17 cellular contexts compared by ENCODE assay signal in genomic region chr6:7496266-7496875, GRCh38. TPM values are rescaled to one million over a fixed set of nuclear protein-coding genes. Genes with fewer than 3 reads are reported as not detected.
"Had no signal": no experiment of that assay in that cellular context is flagged by ENCODE, and none has a peak within 500 bp of the region (broad histone marks: within the 10 kb centered on the region; RNA-seq: fewer than 3 reads in every experiment).

No MANE protein-coding gene starts in this region.

- H3K27me3 ChIP-seq: testis had no signal

- H3K27ac ChIP-seq: dorsolateral prefrontal cortex, testis, upper lobe of right lung had no signal

- H3K9me3 Mint-ChIP-seq: activated CD4-positive, alpha-beta T cell treated with anti-CD3 and anti-CD28 coated beads, Interleukin-2, amount 10 ng/mL, durations not matched to agents 24 days and 14 days; natural killer cell treated with Interleukin-12 subunit alpha and Interleukin-12 subunit beta and Interleukin-15 and Interleukin-18, amount 100 ng/mL, for 72 hours; stimulated activated naive CD8-positive, alpha-beta T cell treated with anti-CD3 and anti-CD28 coated beads, Interleukin-15, amount 100 ng/mL, for 72 hours had no signal

- ATAC-seq: natural killer cell treated with Interleukin-12 subunit alpha and Interleukin-12 subunit beta and Interleukin-15 and Interleukin-18, amount 100 ng/mL, for 72 hours; sciatic nerve; stimulated activated naive CD8-positive, alpha-beta T cell treated with anti-CD3 and anti-CD28 coated beads, Interleukin-15, amount 100 ng/mL, for 72 hours; upper lobe of right lung had no signal

- H3K4me3 ChIP-seq: dorsolateral prefrontal cortex, testis, upper lobe of right lung had no signal

- H3K27me3 Mint-ChIP-seq: progenitor cell of endocrine pancreas had no signal

- DNase-seq: activated CD4-positive, alpha-beta T cell treated with anti-CD3 and anti-CD28 coated beads, Interleukin-2, amount 10 ng/mL, durations not matched to agents 24 days and 14 days; activated CD4-positive, CD25-positive, alpha-beta regulatory T cell; activated CD8-positive, alpha-beta memory T cell treated with anti-CD3 and anti-CD28 coated beads for 24 hours; activated gamma-delta T cell treated with Interleukin-2 at 50 U/mL for 16 hours; activated naive CD8-positive, alpha-beta T cell treated with anti-CD3 and anti-CD28 coated beads for 36 hours; dorsolateral prefrontal cortex; erythroblast; mesendoderm; nucleus accumbens; stimulated activated naive CD8-positive, alpha-beta T cell treated with anti-CD3 and anti-CD28 coated beads, Interleukin-15, amount 100 ng/mL, for 72 hours; T-helper 2 cell; testis; upper lobe of right lung had no signal

- H3K36me3 Mint-ChIP-seq: activated naive CD8-positive, alpha-beta T cell treated with anti-CD3 and anti-CD28 coated beads for 36 hours; natural killer cell treated with Interleukin-12 subunit alpha and Interleukin-12 subunit beta and Interleukin-15 and Interleukin-18, amount 100 ng/mL, for 72 hours had no signal

- H3K9me3 ChIP-seq: testis, upper lobe of right lung had no signal

- H3K27ac Mint-ChIP-seq: activated CD4-positive, alpha-beta T cell treated with anti-CD3 and anti-CD28 coated beads, Interleukin-2, amount 10 ng/mL, durations not matched to agents 24 days and 14 days; activated naive CD8-positive, alpha-beta T cell treated with anti-CD3 and anti-CD28 coated beads for 36 hours; natural killer cell treated with Interleukin-12 subunit alpha and Interleukin-12 subunit beta and Interleukin-15 and Interleukin-18, amount 100 ng/mL, for 72 hours; progenitor cell of endocrine pancreas; stimulated activated naive CD8-positive, alpha-beta T cell treated with anti-CD3 and anti-CD28 coated beads, Interleukin-15, amount 100 ng/mL, for 72 hours had no signal

- H3K4me1 ChIP-seq: testis, upper lobe of right lung had no signal

- FAIRE-seq: keratinocyte had no signal

- H3K36me3 ChIP-seq: upper lobe of right lung had no signal

- H3K4me1 Mint-ChIP-seq: activated CD4-positive, alpha-beta T cell treated with anti-CD3 and anti-CD28 coated beads, Interleukin-2, amount 10 ng/mL, durations not matched to agents 24 days and 14 days; activated naive CD8-positive, alpha-beta T cell treated with anti-CD3 and anti-CD28 coated beads for 36 hours; stimulated activated naive CD8-positive, alpha-beta T cell treated with anti-CD3 and anti-CD28 coated beads, Interleukin-15, amount 100 ng/mL, for 72 hours had no signal

- H3K4me3 Mint-ChIP-seq: activated CD4-positive, alpha-beta T cell treated with anti-CD3 and anti-CD28 coated beads, Interleukin-2, amount 10 ng/mL, durations not matched to agents 24 days and 14 days; activated naive CD8-positive, alpha-beta T cell treated with anti-CD3 and anti-CD28 coated beads for 36 hours; natural killer cell treated with Interleukin-12 subunit alpha and Interleukin-12 subunit beta and Interleukin-15 and Interleukin-18, amount 100 ng/mL, for 72 hours; stimulated activated naive CD8-positive, alpha-beta T cell treated with anti-CD3 and anti-CD28 coated beads, Interleukin-15, amount 100 ng/mL, for 72 hours had no signal

RNA-seq across cellular contexts. Expression of gene DSP, which starts 45.1 kb away (rescaled TPM):
- total RNA-seq: activated CD4-positive, alpha-beta T cell treated with anti-CD3 and anti-CD28 coated beads, Interleukin-2, amount 10 ng/mL, durations not matched to agents 24 days and 14 days; natural killer cell treated with Interleukin-12 subunit alpha and Interleukin-12 subunit beta and Interleukin-15 and Interleukin-18, amount 100 ng/mL, for 72 hours had no signal
